31 cellular contexts compared by ENCODE assay signal in the genomic region with DNA sequence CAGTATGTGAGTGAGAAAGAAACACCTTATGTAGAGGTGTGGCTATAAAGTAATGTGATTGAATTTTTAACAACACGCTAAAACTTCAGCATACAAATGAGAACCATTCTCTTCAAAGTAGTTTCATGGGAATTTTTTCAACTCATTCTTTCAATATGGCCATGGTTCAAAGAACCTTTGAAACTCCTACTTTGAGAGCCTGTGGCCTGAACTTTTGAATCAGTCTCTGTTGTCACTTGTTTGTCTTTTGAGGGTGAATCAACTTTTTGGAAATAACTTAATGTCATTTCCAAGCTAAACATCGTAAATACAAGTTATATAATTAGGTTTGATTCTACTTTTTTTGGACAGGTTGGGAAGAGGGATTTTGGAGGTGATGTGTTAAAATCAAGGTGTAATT.
"Had no signal": no experiment of that assay in that cellular context is flagged by ENCODE, and none has a peak within 500 bp of the region (broad histone marks: within the 10 kb centered on the region; RNA-seq: fewer than 3 reads in every experiment).

No MANE protein-coding gene starts in this region.

- H3K27ac ChIP-seq: neural progenitor cell, ovary, parathyroid adenoma, psoas muscle, skin epidermis, spleen, suprapubic skin, testis, tibial artery, transverse colon, upper lobe of right lung, uterus had no signal

- H3K36me3 ChIP-seq: neural progenitor cell, ovary, spleen, suprapubic skin, tibial artery, transverse colon, upper lobe of right lung, uterus had no signal

- H3K27me3 ChIP-seq: neural progenitor cell, ovary, suprapubic skin, testis, tibial artery, transverse colon, upper lobe of right lung, uterus had no signal

- DNase-seq: natural killer cell; occipital lobe; ovary; posterior cingulate gyrus; psoas muscle; right cardiac atrium; spleen; stimulated activated CD4-positive, alpha-beta T cell treated with anti-CD3 and anti-CD28 coated beads, Interleukin-12 subunit alpha, Interleukin-12 subunit beta, amount 100 ng/mL, for 4 hours; stimulated activated CD4-positive, alpha-beta T cell treated with anti-CD3 and anti-CD28 coated beads, Interleukin-1b, Interleukin-23, amount 100 ng/mL, for 48 hours; stimulated activated CD4-positive, alpha-beta T cell treated with anti-CD3 and anti-CD28 coated beads, Interleukin-4, amount 100 ng/mL, for 1 hour; stimulated activated CD4-positive, alpha-beta T cell treated with anti-CD3 and anti-CD28 coated beads, Interleukin-4, amount 100 ng/mL, for 4 hours; stimulated activated CD8-positive, alpha-beta memory T cell treated with anti-CD3 and anti-CD28 coated beads, Interleukin-4, amount 100 ng/mL, for 48 hours; stimulated activated naive CD4-positive, alpha-beta T cell; stimulated activated naive CD8-positive, alpha-beta T cell treated with anti-CD3 and anti-CD28 coated beads, Interleukin-15, amount 100 ng/mL, for 72 hours; stimulated activated naive CD8-positive, alpha-beta T cell treated with anti-CD3 and anti-CD28 coated beads, Interleukin-15, Interleukin-2, amounts not matched to agents 100 U/mL and 50 U/mL, for 24 hours; substantia nigra; testis; tibial artery; transverse colon; upper lobe of right lung; uterus had no signal

- H3K27me3 Mint-ChIP-seq: progenitor cell of endocrine pancreas; stimulated activated memory B cell treated with anti-CD40 and anti-IgM and Interleukin-4, amounts not matched to agents 10 μg/mL and 1 μg/mL and 100 μg/mL, for 72 hours; stimulated activated naive CD8-positive, alpha-beta T cell treated with anti-CD3 and anti-CD28 coated beads, Interleukin-15, amount 100 ng/mL, for 72 hours; type B pancreatic cell had no signal

- H3K27ac Mint-ChIP-seq: natural killer cell; nephron; neural progenitor cell; progenitor cell of endocrine pancreas; stimulated activated memory B cell treated with anti-CD40 and anti-IgM and Interleukin-4, amounts not matched to agents 10 μg/mL and 1 μg/mL and 100 μg/mL, for 72 hours; type B pancreatic cell had no signal

- H3K4me1 ChIP-seq: neural progenitor cell, parathyroid adenoma, psoas muscle, spleen, suprapubic skin, testis, tibial artery, transverse colon, upper lobe of right lung, uterus had no signal

- H2AFZ ChIP-seq: neural progenitor cell, parathyroid adenoma had no signal

- H3K9me3 Mint-ChIP-seq: type B pancreatic cell had no signal

- ATAC-seq: natural killer cell; psoas muscle; right cardiac atrium; sciatic nerve; stimulated activated memory B cell treated with anti-CD40 and anti-IgM and Interleukin-4, amounts not matched to agents 10 μg/mL and 1 μg/mL and 100 μg/mL, for 72 hours; stimulated activated naive CD8-positive, alpha-beta T cell treated with anti-CD3 and anti-CD28 coated beads, Interleukin-15, amount 100 ng/mL, for 72 hours; stimulated activated naive CD8-positive, alpha-beta T cell treated with anti-CD3 and anti-CD28 coated beads, Interleukin-15, Interleukin-2, amounts not matched to agents 100 U/mL and 50 U/mL, for 24 hours; upper lobe of right lung had no signal

- H3K4me3 Mint-ChIP-seq: natural killer cell; nephron; neural progenitor cell; stimulated activated memory B cell treated with anti-CD40 and anti-IgM and Interleukin-4, amounts not matched to agents 10 μg/mL and 1 μg/mL and 100 μg/mL, for 72 hours; stimulated activated naive CD8-positive, alpha-beta T cell treated with anti-CD3 and anti-CD28 coated beads, Interleukin-15, amount 100 ng/mL, for 72 hours; type B pancreatic cell had no signal

- H3K36me3 Mint-ChIP-seq: neural progenitor cell; stimulated activated memory B cell treated with anti-CD40 and anti-IgM and Interleukin-4, amounts not matched to agents 10 μg/mL and 1 μg/mL and 100 μg/mL, for 72 hours; type B pancreatic cell had no signal

- H3K4me1 Mint-ChIP-seq: natural killer cell; nephron; neural progenitor cell; stimulated activated memory B cell treated with anti-CD40 and anti-IgM and Interleukin-4, amounts not matched to agents 10 μg/mL and 1 μg/mL and 100 μg/mL, for 72 hours; stimulated activated naive CD8-positive, alpha-beta T cell treated with anti-CD3 and anti-CD28 coated beads, Interleukin-15, amount 100 ng/mL, for 72 hours had no signal

- H3K4me3 ChIP-seq: neural progenitor cell, ovary, psoas muscle, skin epidermis, smooth muscle cell, spleen, suprapubic skin, testis, tibial artery, transverse colon, upper lobe of right lung, uterus had no signal

- H3K79me2 ChIP-seq: parathyroid adenoma had no signal

- H3K9me3 ChIP-seq: ovary, psoas muscle, spleen, suprapubic skin, testis, tibial artery, transverse colon, upper lobe of right lung, uterus had no signal

- H3K4me2 ChIP-seq: neural progenitor cell, smooth muscle cell had no signal
